ENCODE assay signal across 1 cellular context in genomic region chr5:96344678-96345612, GRCh38.
TF ChIP-seq lines count a peak whose summit lies in the region.

No MANE protein-coding gene starts in this region.

TF ChIP-seq in HepG2, 621 proteins besides CTCF, POLR2A, EP300 and RAD21 (continued from another document):
- TF ChIP-seq ZBTB34 (CRISPR knock-in tag; IDR thresholded peaks at IDR 0.05), result no peak
- TF ChIP-seq NPAS2 (CRISPR knock-in tag; IDR thresholded peaks at IDR 0.05; ENCODE audit: borderline replicate concordance), result no peak
- TF ChIP-seq, protein P1, sequence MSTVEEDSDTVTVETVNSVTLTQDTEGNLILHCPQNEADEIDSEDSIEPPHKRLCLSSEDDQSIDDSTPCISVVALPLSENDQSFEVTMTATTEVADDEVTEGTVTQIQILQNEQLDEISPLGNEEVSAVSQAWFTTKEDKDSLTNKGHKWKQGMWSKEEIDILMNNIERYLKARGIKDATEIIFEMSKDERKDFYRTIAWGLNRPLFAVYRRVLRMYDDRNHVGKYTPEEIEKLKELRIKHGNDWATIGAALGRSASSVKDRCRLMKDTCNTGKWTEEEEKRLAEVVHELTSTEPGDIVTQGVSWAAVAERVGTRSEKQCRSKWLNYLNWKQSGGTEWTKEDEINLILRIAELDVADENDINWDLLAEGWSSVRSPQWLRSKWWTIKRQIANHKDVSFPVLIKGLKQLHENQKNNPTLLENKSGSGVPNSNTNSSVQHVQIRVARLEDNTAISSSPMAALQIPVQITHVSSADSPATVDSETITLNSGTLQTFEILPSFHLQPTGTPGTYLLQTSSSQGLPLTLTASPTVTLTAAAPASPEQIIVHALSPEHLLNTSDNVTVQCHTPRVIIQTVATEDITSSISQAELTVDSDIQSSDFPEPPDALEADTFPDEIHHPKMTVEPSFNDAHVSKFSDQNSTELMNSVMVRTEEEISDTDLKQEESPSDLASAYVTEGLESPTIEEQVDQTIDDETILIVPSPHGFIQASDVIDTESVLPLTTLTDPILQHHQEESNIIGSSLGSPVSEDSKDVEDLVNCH (CRISPR knock-in tag; IDR thresholded peaks at IDR 0.05), result no peak
- no peak for TF ChIP-seq ZNF33B (CRISPR knock-in tag; IDR thresholded peaks at IDR 0.05)
- TF ChIP-seq KAT7 (CRISPR knock-in tag; IDR thresholded peaks at IDR 0.05; ENCODE audit: borderline replicate concordance), result no peak
- TF ChIP-seq CREB1 (IDR thresholded peaks at IDR 0.05), result no peak
- TF ChIP-seq CREB1 (CRISPR knock-in tag; IDR thresholded peaks at IDR 0.05), result no peak
- TF ChIP-seq, protein P2, sequence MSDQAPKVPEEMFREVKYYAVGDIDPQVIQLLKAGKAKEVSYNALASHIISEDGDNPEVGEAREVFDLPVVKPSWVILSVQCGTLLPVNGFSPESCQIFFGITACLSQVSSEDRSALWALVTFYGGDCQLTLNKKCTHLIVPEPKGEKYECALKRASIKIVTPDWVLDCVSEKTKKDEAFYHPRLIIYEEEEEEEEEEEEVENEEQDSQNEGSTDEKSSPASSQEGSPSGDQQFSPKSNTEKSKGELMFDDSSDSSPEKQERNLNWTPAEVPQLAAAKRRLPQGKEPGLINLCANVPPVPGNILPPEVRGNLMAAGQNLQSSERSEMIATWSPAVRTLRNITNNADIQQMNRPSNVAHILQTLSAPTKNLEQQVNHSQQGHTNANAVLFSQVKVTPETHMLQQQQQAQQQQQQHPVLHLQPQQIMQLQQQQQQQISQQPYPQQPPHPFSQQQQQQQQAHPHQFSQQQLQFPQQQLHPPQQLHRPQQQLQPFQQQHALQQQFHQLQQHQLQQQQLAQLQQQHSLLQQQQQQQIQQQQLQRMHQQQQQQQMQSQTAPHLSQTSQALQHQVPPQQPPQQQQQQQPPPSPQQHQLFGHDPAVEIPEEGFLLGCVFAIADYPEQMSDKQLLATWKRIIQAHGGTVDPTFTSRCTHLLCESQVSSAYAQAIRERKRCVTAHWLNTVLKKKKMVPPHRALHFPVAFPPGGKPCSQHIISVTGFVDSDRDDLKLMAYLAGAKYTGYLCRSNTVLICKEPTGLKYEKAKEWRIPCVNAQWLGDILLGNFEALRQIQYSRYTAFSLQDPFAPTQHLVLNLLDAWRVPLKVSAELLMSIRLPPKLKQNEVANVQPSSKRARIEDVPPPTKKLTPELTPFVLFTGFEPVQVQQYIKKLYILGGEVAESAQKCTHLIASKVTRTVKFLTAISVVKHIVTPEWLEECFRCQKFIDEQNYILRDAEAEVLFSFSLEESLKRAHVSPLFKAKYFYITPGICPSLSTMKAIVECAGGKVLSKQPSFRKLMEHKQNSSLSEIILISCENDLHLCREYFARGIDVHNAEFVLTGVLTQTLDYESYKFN (CRISPR knock-in tag; conservative IDR thresholded peaks at IDR 0.05), result no peak
- no peak for TF ChIP-seq GTF3A (CRISPR knock-in tag; conservative IDR thresholded peaks at IDR 0.05)
